In the genomic region with DNA sequence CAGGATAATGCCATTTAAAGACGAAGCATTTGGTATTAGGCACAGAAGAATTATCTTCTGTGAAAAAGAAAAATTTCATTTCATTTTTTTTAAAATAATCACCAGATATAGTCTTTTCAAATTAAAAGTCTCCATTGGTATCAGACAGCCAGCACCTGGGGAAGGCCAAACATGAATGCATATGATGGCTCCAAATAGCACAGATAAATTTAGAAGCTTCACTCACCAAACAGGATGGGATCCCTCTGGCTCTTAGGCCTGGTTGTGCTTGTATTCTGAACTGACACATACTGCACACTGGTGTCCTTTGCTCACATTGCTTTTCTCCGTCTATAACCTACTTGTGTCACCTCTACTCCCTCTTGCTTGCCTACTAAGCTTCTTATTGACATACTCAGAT, we compare ENCODE assay signal across 16 cellular contexts.
DNase-seq lines count a peak whose midpoint lies in the region; ATAC-seq and TF ChIP-seq lines count a peak whose summit lies in the region.
"Had no signal": no experiment of that assay in that cellular context is flagged by ENCODE, and none has a peak within 500 bp of the region (broad histone marks: within the 10 kb centered on the region; RNA-seq: fewer than 3 reads in every experiment).

No MANE protein-coding gene starts in this region.

- no peak overlapping the region for H3K27ac ChIP-seq in PC-9
- H3K27ac ChIP-seq: BLaER1 treated with 17β-estradiol and CSF1 and Interleukin-3, amounts not matched to agents 10 nM and 100 nM; HL-60 had no signal

- H3K27me3 ChIP-seq in PC-9 (ENCODE audit: insufficient read depth, low read depth): no peaks in the 10 kb centered on the region
- H3K27me3 ChIP-seq: BLaER1 treated with 17β-estradiol and CSF1 and Interleukin-3, amounts not matched to agents 10 nM and 100 nM had no signal

- no peaks in the 10 kb centered on the region; the same call in 1 of the 2 replicates for H3K9me2 ChIP-seq in PC-9 (ENCODE audit: insufficient read depth)

- no peaks in the 10 kb centered on the region for H3K36me3 ChIP-seq in PC-9 (ENCODE audit: low read depth)
- H3K36me3 ChIP-seq: BLaER1 treated with 17β-estradiol and CSF1 and Interleukin-3, amounts not matched to agents 10 nM and 100 nM had no signal

- no peak overlapping the region for H3K4me2 ChIP-seq in PC-9
- H3K4me2 ChIP-seq: BLaER1 treated with 17β-estradiol and CSF1 and Interleukin-3, amounts not matched to agents 10 nM and 100 nM had no signal

- intact Hi-C loops in Right ventricle myocardium superior (cut with DNase I) (no loop called here), cardiac septum (cut with DNase I) (no loop called here), left cardiac atrium (cut with DNase I) (no loop called here), PC-9 (cut with micrococcal nuclease; ENCODE audit: unreplicated experiment) (no loop called here)

- H3F3A ChIP-seq in PC-9 (ENCODE audit: insufficient read depth, low read depth): no peaks in the 10 kb centered on the region

- no peak overlapping the region for H3K4me3 ChIP-seq in PC-9
- H3K4me3 ChIP-seq: BLaER1 treated with 17β-estradiol and CSF1 and Interleukin-3, amounts not matched to agents 10 nM and 100 nM had no signal

- H3K79me2 ChIP-seq in PC-9 (ENCODE audit: low read depth): no peaks in the 10 kb centered on the region

- H4K20me1 ChIP-seq in PC-9 (ENCODE audit: insufficient read depth): no peaks in the 10 kb centered on the region
- H4K20me1 ChIP-seq: BLaER1 treated with 17β-estradiol and CSF1 and Interleukin-3, amounts not matched to agents 10 nM and 100 nM had no signal

- TF ChIP-seq CTCF in PC-9 (conservative IDR thresholded peaks at IDR 0.05): no peak

- CTCF ChIA-PET in PC-9 (lab: Charles Lee): no interaction called here

- no peaks in the 10 kb centered on the region for H3K9me3 ChIP-seq in PC-9 (ENCODE audit: insufficient read depth, low read depth)
- H3K9me3 ChIP-seq: BLaER1 treated with 17β-estradiol and CSF1 and Interleukin-3, amounts not matched to agents 10 nM and 100 nM had no signal

- H3K4me1 ChIP-seq in PC-9 (replicated peaks; ENCODE audit: insufficient read depth): no peaks in the 10 kb centered on the region
- H3K4me1 ChIP-seq: BLaER1 treated with 17β-estradiol and CSF1 and Interleukin-3, amounts not matched to agents 10 nM and 100 nM had no signal

- no TSS peak for BruUV-seq in PC-9 (replicated peaks; lab: Mats Ljungman, UMichigan)

- H2AFZ ChIP-seq in PC-9: no peak overlapping the region

- ATAC-seq in Right ventricle myocardium superior (ENCODE audit: poor library complexity) (peak; percentile 93), left cardiac atrium (peak; percentile 81 to 89)
- ATAC-seq: CD8-positive, alpha-beta T cell; HCT116 had no signal

- POLR2A ChIA-PET in PC-9 (lab: Charles Lee; ENCODE audit: unreplicated experiment): no interaction called here

- DNase-seq in Right ventricle myocardium superior (no peak), cardiac septum (ENCODE audit: low spot score) (no peak), left cardiac atrium (no peak), myocyte (ENCODE audit: low read depth) (peak; percentile 47), PC-9 (no peak), NCI-H2227 treated with DMSO at 0.1 percent for 48 hours (lab: John Stamatoyannopoulos, UW) (no peak)
- DNase-seq: Calu3; CD8-positive, alpha-beta T cell; DMS79 treated with DMSO at 0.1 percent for 48 hours; GF-D8; GOT3; H7; HFFc6 had no signal
